In the genomic region with DNA sequence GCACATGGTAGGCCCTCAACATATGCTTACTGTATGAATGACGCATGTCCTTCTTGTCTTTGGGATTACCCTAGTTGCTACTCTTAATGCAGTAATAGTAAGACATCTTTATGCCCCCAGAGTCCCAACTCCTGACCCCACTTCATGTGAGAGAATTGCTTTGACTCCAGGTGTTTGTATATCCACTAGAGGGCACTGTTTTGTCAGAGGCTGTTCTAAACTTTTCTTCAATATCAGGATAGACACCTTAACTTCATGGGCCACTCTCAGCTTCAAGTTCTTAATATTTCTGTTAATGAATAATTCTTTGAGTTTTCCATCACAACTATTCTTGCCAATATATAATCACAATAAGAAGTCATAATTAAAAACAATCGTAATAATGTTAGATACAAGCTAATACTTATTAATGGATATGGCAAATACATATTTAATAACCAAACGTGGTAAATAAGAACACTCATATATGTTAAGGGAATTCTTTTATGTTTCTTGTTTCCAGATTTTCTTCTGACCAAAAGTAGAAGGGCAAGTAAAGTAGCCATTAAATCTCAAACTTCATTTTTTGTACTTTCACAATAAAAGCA, we compare ENCODE assay signal across 8 cellular contexts.
DNase-seq lines count a peak whose midpoint lies in the region; ATAC-seq and TF ChIP-seq lines count a peak whose summit lies in the region.

No MANE protein-coding gene starts in this region.

- no peak overlapping the region for H4K8ac ChIP-seq in H9 (replicated peaks; ENCODE audit: insufficient read length, low read depth, low read length)

- intact Hi-C loops in activated CD8-positive, alpha-beta T cell treated with anti-CD3 and anti-CD28 coated beads for 36 hours (cut with micrococcal nuclease), result no loop called here
- intact Hi-C loops in tibial artery (cut with DNase I; ENCODE audit: low total_unique reads), result no loop called here

- ATAC-seq in activated CD8-positive, alpha-beta T cell treated with anti-CD3 and anti-CD28 coated beads for 36 hours, result no peak

- TF ChIP-seq CTCF in H9 (conservative IDR thresholded peaks at IDR 0.05) (peak; percentile 85), tibial artery (IDR thresholded peaks at IDR 0.05) (no peak)
- TF ChIP-seq CTCF in activated CD8-positive, alpha-beta T cell treated with anti-CD3 and anti-CD28 coated beads for 36 hours (IDR thresholded peaks at IDR 0.05), result peak; percentile 54

- no peaks in the 10 kb centered on the region for H3K79me1 ChIP-seq in H9 (ENCODE audit: insufficient read depth, low read depth, low read length, poor library complexity, severe bottlenecking)

- H2BK20ac ChIP-seq in H9 (ENCODE audit: low read depth, low read length, poor library complexity, severe bottlenecking), result no peak overlapping the region

- DNase-seq in ELR (ENCODE audit: low read depth) (peak; percentile 8), H9 (no peak), NCI-H187 treated with DMSO at 0.1 percent for 48 hours (lab: John Stamatoyannopoulos, UW) (peak; percentile 3), inferior parietal cortex (ENCODE audit: extremely low spot score) (peak; percentile 78), tibial artery (no peak)
- DNase-seq in activated CD8-positive, alpha-beta T cell treated with anti-CD3 and anti-CD28 coated beads for 36 hours, result peak; percentile 2
- DNase-seq in stimulated activated CD4-positive, alpha-beta T cell treated with anti-CD3 and anti-CD28 coated beads, Interleukin-12 subunit alpha, Interleukin-12 subunit beta, amount 100 ng/mL, for 4 hours, result no peak
- no peak for DNase-seq in activated CD4-positive, alpha-beta memory T cell treated with anti-CD3 and anti-CD28 coated beads, Interleukin-2, amount 10 ng/mL, durations not matched to agents 7 days and 5 days

- H3K36me3 ChIP-seq in tibial artery, result no peaks in the 10 kb centered on the region

- H2AFZ ChIP-seq in H9 (ENCODE audit: low read length), result no peak overlapping the region

- H3K4me1 ChIP-seq in H9 (ENCODE audit: insufficient read depth, low read length) (peaks cover 2% of the 10 kb centered on the region; the same call in 1 of the 2 replicates), tibial artery (no peaks in the 10 kb centered on the region)

- H3K9me3 Mint-ChIP-seq in H9, result peaks cover 8 to 10% of the 10 kb centered on the region in 2 experiments; a peak in 4 of 5 replicates
- H3K9me3 Mint-ChIP-seq in activated CD8-positive, alpha-beta T cell treated with anti-CD3 and anti-CD28 coated beads for 36 hours, result peaks cover 14% of the 10 kb centered on the region
- H3K9me3 Mint-ChIP-seq in activated CD4-positive, alpha-beta memory T cell treated with anti-CD3 and anti-CD28 coated beads, Interleukin-2, amount 10 ng/mL, durations not matched to agents 7 days and 5 days, result no peaks in the 10 kb centered on the region

- H3K4me2 ChIP-seq in H9 (ENCODE audit: insufficient read depth, insufficient read length, low read length), result no peak overlapping the region

- POLR2A ChIA-PET in activated CD8-positive, alpha-beta T cell treated with anti-CD3 and anti-CD28 coated beads for 36 hours (lab: Charles Lee), result no interaction called here
- POLR2A ChIA-PET in activated CD4-positive, alpha-beta memory T cell treated with anti-CD3 and anti-CD28 coated beads, Interleukin-2, amount 10 ng/mL, durations not matched to agents 7 days and 5 days (lab: Charles Lee), result no interaction called here

- H4K91ac ChIP-seq in H9 (ENCODE audit: insufficient read length, low read depth, low read length), result no peak overlapping the region

- H3K18ac ChIP-seq in H9 (ENCODE audit: insufficient read length, low read depth, low read length), result no peak overlapping the region

- no CpG with 5 or more reads among the region's 3 CpGs for WGBS in H9 (ENCODE audit: extremely low coverage, insufficient read length, low lambda C conversion rate)

- H3K4me1 Mint-ChIP-seq in H9, result peaks cover 7 to 8% of the 10 kb centered on the region in 2 experiments
- no peaks in the 10 kb centered on the region for H3K4me1 Mint-ChIP-seq in activated CD8-positive, alpha-beta T cell treated with anti-CD3 and anti-CD28 coated beads for 36 hours (ENCODE audit: low read depth)
- no peaks in the 10 kb centered on the region for H3K4me1 Mint-ChIP-seq in activated CD4-positive, alpha-beta memory T cell treated with anti-CD3 and anti-CD28 coated beads, Interleukin-2, amount 10 ng/mL, durations not matched to agents 7 days and 5 days

- no peak overlapping the region for H2BK5ac ChIP-seq in H9 (ENCODE audit: insufficient read length, low read length)

- no peak overlapping the region for H3K23ac ChIP-seq in H9 (ENCODE audit: insufficient read length, low read depth, low read length)

- no peak overlapping the region for H3K4me3 Mint-ChIP-seq in H9
- no peak overlapping the region for H3K4me3 Mint-ChIP-seq in activated CD8-positive, alpha-beta T cell treated with anti-CD3 and anti-CD28 coated beads for 36 hours
- no peak overlapping the region for H3K4me3 Mint-ChIP-seq in activated CD4-positive, alpha-beta memory T cell treated with anti-CD3 and anti-CD28 coated beads, Interleukin-2, amount 10 ng/mL, durations not matched to agents 7 days and 5 days

- no peaks in the 10 kb centered on the region for H3K27me3 Mint-ChIP-seq in H9 (ENCODE audit: low read depth)
- peaks cover 1% of the 10 kb centered on the region for H3K27me3 Mint-ChIP-seq in activated CD8-positive, alpha-beta T cell treated with anti-CD3 and anti-CD28 coated beads for 36 hours
- H3K27me3 Mint-ChIP-seq in activated CD4-positive, alpha-beta memory T cell treated with anti-CD3 and anti-CD28 coated beads, Interleukin-2, amount 10 ng/mL, durations not matched to agents 7 days and 5 days, result no peaks in the 10 kb centered on the region

- no peaks in the 10 kb centered on the region for H3K9me3 ChIP-seq in H9 (ENCODE audit: control insufficient read depth, low read depth, low read length)
- no peaks in the 10 kb centered on the region for H3K9me3 ChIP-seq in tibial artery

- H3K79me2 ChIP-seq in H9 (ENCODE audit: insufficient read depth, low read length), result no peaks in the 10 kb centered on the region

- H3K27ac Mint-ChIP-seq in H9, result no peak overlapping the region
- no peak overlapping the region for H3K27ac Mint-ChIP-seq in activated CD8-positive, alpha-beta T cell treated with anti-CD3 and anti-CD28 coated beads for 36 hours
- H3K27ac Mint-ChIP-seq in activated CD4-positive, alpha-beta memory T cell treated with anti-CD3 and anti-CD28 coated beads, Interleukin-2, amount 10 ng/mL, durations not matched to agents 7 days and 5 days, result no peak overlapping the region

- H3K4me3 ChIP-seq in tibial artery, result no peak overlapping the region

- H2BK12ac ChIP-seq in H9 (ENCODE audit: insufficient read length, low read depth, low read length), result no peak overlapping the region

- H3K27me3 ChIP-seq in H9 (ENCODE audit: insufficient read depth, low read length) (no peaks in the 10 kb centered on the region), tibial artery (no peaks in the 10 kb centered on the region)

- H3K23me2 ChIP-seq in H9 (ENCODE audit: insufficient read length, low read depth, low read length, poor library complexity, severe bottlenecking), result no peaks in the 10 kb centered on the region

- H4K20me1 ChIP-seq in H9 (ENCODE audit: control insufficient read depth, insufficient read depth, insufficient read length), result no peaks in the 10 kb centered on the region

- no peak overlapping the region for H2BK15ac ChIP-seq in H9 (ENCODE audit: low read depth, low read length)

- H3K9ac ChIP-seq in H9 (ENCODE audit: extremely low read depth, insufficient read length, low read length), result no peak overlapping the region

- H3K36me3 Mint-ChIP-seq in H9 (ENCODE audit: insufficient read depth in 1 of 3, low read depth in 3 of 3), result peaks cover 0 to 9% (median 2%) of the 10 kb centered on the region in 3 experiments; a peak in 4 of 7 replicates
- no peaks in the 10 kb centered on the region for H3K36me3 Mint-ChIP-seq in activated CD8-positive, alpha-beta T cell treated with anti-CD3 and anti-CD28 coated beads for 36 hours (ENCODE audit: low read depth)
- no peaks in the 10 kb centered on the region for H3K36me3 Mint-ChIP-seq in activated CD4-positive, alpha-beta memory T cell treated with anti-CD3 and anti-CD28 coated beads, Interleukin-2, amount 10 ng/mL, durations not matched to agents 7 days and 5 days (ENCODE audit: low read depth)

- H3K56ac ChIP-seq in H9 (ENCODE audit: insufficient read length, low read depth, low read length), result no peak overlapping the region

- no peak overlapping the region for H3K14ac ChIP-seq in H9 (ENCODE audit: insufficient read depth, low read length)

- CTCF ChIA-PET in activated CD8-positive, alpha-beta T cell treated with anti-CD3 and anti-CD28 coated beads for 36 hours (lab: Charles Lee), result interaction anchor here (0.7 to 2.4 kb wide), 14 partner anchors 10 to 1360 kb away, joined by 3 to 10 read pairs (median 4); no protein-coding TSS in a partner anchor
- CTCF ChIA-PET in activated CD4-positive, alpha-beta memory T cell treated with anti-CD3 and anti-CD28 coated beads, Interleukin-2, amount 10 ng/mL, durations not matched to agents 7 days and 5 days (lab: Charles Lee), result interaction anchor here (1.1 to 1.6 kb wide), 4 partner anchors 11 to 375 kb away, joined by 4 to 5 read pairs (median 4); no protein-coding TSS in a partner anchor

- H3K4ac ChIP-seq in H9 (ENCODE audit: low read depth, low read length), result no peak overlapping the region

- H4K5ac ChIP-seq in H9 (ENCODE audit: insufficient read length, low read depth, low read length), result no peak overlapping the region

- no peak overlapping the region for H3T11ph ChIP-seq in H9 (ENCODE audit: low read length)

- H2AK5ac ChIP-seq in H9 (ENCODE audit: insufficient read length, low read length), result no peak overlapping the region

- H3K27ac ChIP-seq in H9 (ENCODE audit: insufficient read length, low read depth, low read length), result no peak overlapping the region
- no peak overlapping the region for H3K27ac ChIP-seq in tibial artery

- H2BK120ac ChIP-seq in H9 (ENCODE audit: low read depth, low read length, poor library complexity, severe bottlenecking), result no peak overlapping the region

Comparison
In these comparisons a context has a peak if more than half of its experiments do, and no peak if none do; other contexts are left out.
1. DNase-seq: peak in ELR (single experiment), NCI-H187 treated with DMSO at 0.1 percent for 48 hours (single experiment), activated CD8-positive, alpha-beta T cell treated with anti-CD3 and anti-CD28 coated beads for 36 hours (single experiment) and inferior parietal cortex (single experiment); none in H9 (single experiment), stimulated activated CD4-positive, alpha-beta T cell treated with anti-CD3 and anti-CD28 coated beads, Interleukin-12 subunit alpha, Interleukin-12 subunit beta, amount 100 ng/mL, for 4 hours (single experiment), tibial artery (0 of 2) and activated CD4-positive, alpha-beta memory T cell treated with anti-CD3 and anti-CD28 coated beads, Interleukin-2, amount 10 ng/mL, durations not matched to agents 7 days and 5 days (single experiment).
2. CTCF ChIP-seq: peak in H9 (single experiment) and activated CD8-positive, alpha-beta T cell treated with anti-CD3 and anti-CD28 coated beads for 36 hours (single experiment); none in tibial artery (0 of 2).